ENCODE assay signal across 31 cellular contexts in genomic region chrX:32451954-32452518, GRCh38.
"Had no signal": no experiment of that assay in that cellular context is flagged by ENCODE, and none has a peak within 500 bp of the region (broad histone marks: within the 10 kb centered on the region; RNA-seq: fewer than 3 reads in every experiment).

No MANE protein-coding gene starts in this region.

- DNase-seq: activated CD4-positive, alpha-beta T cell treated with anti-CD3 and anti-CD28 coated beads for 48 hours; activated CD4-positive, alpha-beta T cell treated with anti-CD3 and anti-CD28 coated beads, Interleukin-2, amount 50 U/mL, for 48 hours; activated effector memory CD4-positive, alpha-beta T cell treated with anti-CD3 and anti-CD28 coated beads, Interleukin-2, amount 50 U/mL, for 16 hours; activated naive CD4-positive, alpha-beta T cell treated with anti-CD3 and anti-CD28 coated beads, Interleukin-2, amount 10 ng/mL, durations not matched to agents 7 days and 5 days; activated T-cell treated with anti-CD3 and anti-CD28 coated beads for 4 hours; anterior cingulate cortex; dermis blood vessel endothelial cell; effector CD8-positive, alpha-beta T cell; islet precursor cell; left ventricle myocardium inferior; mesendoderm; nephron progenitor cell; ovary; retina; small intestine; stimulated activated CD4-positive, alpha-beta T cell treated with anti-CD3 and anti-CD28 coated beads, Interleukin-1b, Interleukin-23, amount 100 ng/mL, for 48 hours; stimulated activated CD4-positive, alpha-beta T cell treated with anti-CD3 and anti-CD28 coated beads, Interleukin-4, amount 100 ng/mL, for 4 hours; stimulated activated CD8-positive, alpha-beta memory T cell treated with anti-CD3 and anti-CD28 coated beads, Interleukin-4, amount 100 ng/mL, for 48 hours; WERI-Rb-1 had no signal

- ATAC-seq: activated CD4-positive, CD25-positive, alpha-beta regulatory T cell treated with anti-CD3 and anti-CD28 coated beads, Interleukin-2, amount 50 U/mL, for 24 hours; gastroesophageal sphincter; sciatic nerve; stimulated activated memory B cell treated with anti-CD40 and anti-IgM and Interleukin-4, amounts not matched to agents 10 μg/mL and 1 μg/mL and 100 μg/mL, for 72 hours had no signal

- H3K4me3 ChIP-seq: gastroesophageal sphincter, hepatocyte, left ventricle myocardium inferior, lung, ovary, tibial nerve had no signal

- H3K36me3 Mint-ChIP-seq: stimulated activated memory B cell treated with anti-CD40 and anti-IgM and Interleukin-4, amounts not matched to agents 10 μg/mL and 1 μg/mL and 100 μg/mL, for 72 hours had no signal

- H3K79me2 ChIP-seq: hepatocyte had no signal

- H3K27ac ChIP-seq: gastroesophageal sphincter, hepatocyte, left ventricle myocardium inferior, ovary, tibial nerve, WERI-Rb-1 had no signal

- H3K9me3 Mint-ChIP-seq: nephron progenitor cell had no signal

- H3K4me2 ChIP-seq: hepatocyte had no signal

- FAIRE-seq: bronchial epithelial cell, endometrium, TTC549 had no signal

- H3K4me1 Mint-ChIP-seq: nephron progenitor cell had no signal

- H2AFZ ChIP-seq: hepatocyte had no signal

- H3K27ac Mint-ChIP-seq: activated naive CD4-positive, alpha-beta T cell treated with anti-CD3 and anti-CD28 coated beads, Interleukin-2, amount 10 ng/mL, durations not matched to agents 7 days and 5 days; activated T-helper 1 cell treated with anti-CD3 and anti-CD28 coated beads, Interleukin-12 subunit alpha, Interleukin-12 subunit beta, Interleukin-2, Interleukin-4 antibody, amounts not matched to agents 30 ng/mL and 10 ng/mL and 1 ng/mL, durations not matched to agents 14 hours and 24 hours and 36 hours; nephron progenitor cell; progenitor cell of endocrine pancreas; stimulated activated memory B cell treated with anti-CD40 and anti-IgM and Interleukin-4, amounts not matched to agents 10 μg/mL and 1 μg/mL and 100 μg/mL, for 72 hours had no signal

- H3K27me3 Mint-ChIP-seq: activated naive CD4-positive, alpha-beta T cell treated with anti-CD3 and anti-CD28 coated beads, Interleukin-2, amount 10 ng/mL, durations not matched to agents 7 days and 5 days; progenitor cell of endocrine pancreas; stimulated activated memory B cell treated with anti-CD40 and anti-IgM and Interleukin-4, amounts not matched to agents 10 μg/mL and 1 μg/mL and 100 μg/mL, for 72 hours had no signal

- H3K9me3 ChIP-seq: gastroesophageal sphincter, left ventricle myocardium inferior, ovary, tibial nerve had no signal

- H3K4me1 ChIP-seq: gastroesophageal sphincter, left ventricle myocardium inferior, tibial nerve had no signal

- H3K4me3 Mint-ChIP-seq: activated naive CD4-positive, alpha-beta T cell treated with anti-CD3 and anti-CD28 coated beads, Interleukin-2, amount 10 ng/mL, durations not matched to agents 7 days and 5 days; activated T-helper 1 cell treated with anti-CD3 and anti-CD28 coated beads, Interleukin-12 subunit alpha, Interleukin-12 subunit beta, Interleukin-2, Interleukin-4 antibody, amounts not matched to agents 30 ng/mL and 10 ng/mL and 1 ng/mL, durations not matched to agents 14 hours and 24 hours and 36 hours; nephron progenitor cell; stimulated activated memory B cell treated with anti-CD40 and anti-IgM and Interleukin-4, amounts not matched to agents 10 μg/mL and 1 μg/mL and 100 μg/mL, for 72 hours had no signal

- H3K36me3 ChIP-seq: gastroesophageal sphincter, left ventricle myocardium inferior, ovary, tibial nerve, WERI-Rb-1 had no signal

- H3K27me3 ChIP-seq: gastroesophageal sphincter, hepatocyte, ovary, tibial nerve had no signal
